Comparison of ENCODE assay signal across 8 cellular contexts in genomic region chr11:118572075-118572913, GRCh38. TPM values are rescaled to one million over a fixed set of nuclear protein-coding genes. Genes with fewer than 3 reads are reported as not detected.
DNase-seq lines count a peak whose midpoint lies in the region; ATAC-seq and TF ChIP-seq lines count a peak whose summit lies in the region.

TSS of gene ARCN1 (plus strand) at chr11:118572409. CDS start at chr11:118572548, 139 bp downstream.

- peak within 1 kb of the TSS; percentile 93 for H3K4me3 Mint-ChIP-seq in activated CD4-positive, alpha-beta memory T cell treated with anti-CD3 and anti-CD28 coated beads, Interleukin-2, amount 10 ng/mL, durations not matched to agents 7 days and 5 days

- H3K27me3 Mint-ChIP-seq in activated CD4-positive, alpha-beta memory T cell treated with anti-CD3 and anti-CD28 coated beads, Interleukin-2, amount 10 ng/mL, durations not matched to agents 7 days and 5 days, result no peaks in the 10 kb centered on the region

- WGBS in right lobe of liver (ENCODE audit: insufficient coverage, low coverage, low lambda C conversion rate, missing lambda C conversion rate), result 0% methylated on average over 5 of the region's 52 CpGs

- no peaks in the 10 kb centered on the region for H3K27me3 ChIP-seq in ACC112 (ENCODE audit: insufficient read depth, low read length)
- H3K27me3 ChIP-seq in duodenal mucosa (ENCODE audit: control insufficient read depth in 1 of 2, insufficient read depth in 2 of 2, low read length in 2 of 2), result no peaks in the 10 kb centered on the region
- H3K27me3 ChIP-seq in right lobe of liver, result no peaks in the 10 kb centered on the region

- POLR2A ChIA-PET in activated CD4-positive, alpha-beta memory T cell treated with anti-CD3 and anti-CD28 coated beads, Interleukin-2, amount 10 ng/mL, durations not matched to agents 7 days and 5 days (lab: Charles Lee), result interaction anchor here (0.6 to 2.8 kb wide), 26 partner anchors 8 to 570 kb away, joined by 3 to 18 read pairs (median 4); partner anchors contain the start of genes CD3E, DDX6, MPZL3 and PHLDB1

- peak; percentile 45 for DNase-seq in NCI-H748 treated with DMSO at 0.1 percent for 48 hours (lab: John Stamatoyannopoulos, UW)
- peak; percentile 82 for DNase-seq in activated CD4-positive, alpha-beta memory T cell treated with anti-CD3 and anti-CD28 coated beads, Interleukin-2, amount 10 ng/mL, durations not matched to agents 7 days and 5 days
- DNase-seq in right lobe of liver, result peak; percentile 77 to 85 (median 83)
- peak; percentile 79 for DNase-seq in stimulated activated CD4-positive, alpha-beta T cell treated with anti-CD3 and anti-CD28 coated beads, Interleukin-4, amount 100 ng/mL, for 24 hours

- H3K36me3 Mint-ChIP-seq in activated CD4-positive, alpha-beta memory T cell treated with anti-CD3 and anti-CD28 coated beads, Interleukin-2, amount 10 ng/mL, durations not matched to agents 7 days and 5 days (ENCODE audit: low read depth), result peaks cover 31% of the 10 kb centered on the region

- TF ChIP-seq CTCF in right lobe of liver (IDR thresholded peaks at IDR 0.05), result no peak

- H2AFZ ChIP-seq in ACC112 (ENCODE audit: low read length, unreplicated experiment), result peak within 1 kb of the TSS; percentile 76

- H3K9me3 Mint-ChIP-seq in activated CD4-positive, alpha-beta memory T cell treated with anti-CD3 and anti-CD28 coated beads, Interleukin-2, amount 10 ng/mL, durations not matched to agents 7 days and 5 days, result no peaks in the 10 kb centered on the region

- peaks cover 49% of the 10 kb centered on the region for H3K79me2 ChIP-seq in ACC112 (ENCODE audit: control insufficient read depth, insufficient read depth, low read length, unreplicated experiment)

- peak within 1 kb of the TSS; percentile 96 for H3K27ac ChIP-seq in ACC112 (ENCODE audit: low read depth, low read length)
- H3K27ac ChIP-seq in duodenal mucosa (ENCODE audit: low read depth, low read length), result peak within 1 kb of the TSS; percentile 96
- peak within 1 kb of the TSS; percentile 94 to 98 (median 96) for H3K27ac ChIP-seq in right lobe of liver

- ATAC-seq in GM18909 (IDR thresholded peaks at IDR 0.05; ENCODE audit: poor library complexity, unreplicated experiment) (peak; percentile 76), HG03342 (IDR thresholded peaks at IDR 0.05; ENCODE audit: unreplicated experiment) (peak; percentile 61), right lobe of liver (peak; percentile 87 to 91 (median 88))

- CTCF ChIA-PET in activated CD4-positive, alpha-beta memory T cell treated with anti-CD3 and anti-CD28 coated beads, Interleukin-2, amount 10 ng/mL, durations not matched to agents 7 days and 5 days (lab: Charles Lee), result interaction anchor here (0.6 to 1.1 kb wide), 4 partner anchors 137 to 380 kb away, joined by 3 to 4 read pairs (median 4); no protein-coding TSS in a partner anchor

- peak within 1 kb of the TSS; percentile 92 for H3K27ac Mint-ChIP-seq in activated CD4-positive, alpha-beta memory T cell treated with anti-CD3 and anti-CD28 coated beads, Interleukin-2, amount 10 ng/mL, durations not matched to agents 7 days and 5 days

- H3K4me1 ChIP-seq in ACC112 (ENCODE audit: control insufficient read depth, insufficient read depth, low read length, unreplicated experiment), result peaks cover 30% of the 10 kb centered on the region
- H3K4me1 ChIP-seq in duodenal mucosa (ENCODE audit: control insufficient read depth in 1 of 2, insufficient read depth in 2 of 2, low read length in 2 of 2), result peaks cover 26 to 28% of the 10 kb centered on the region in 2 donors
- peaks cover 0 to 30% (median 7%) of the 10 kb centered on the region in 4 donors for H3K4me1 ChIP-seq in right lobe of liver

- H3K4me1 Mint-ChIP-seq in activated CD4-positive, alpha-beta memory T cell treated with anti-CD3 and anti-CD28 coated beads, Interleukin-2, amount 10 ng/mL, durations not matched to agents 7 days and 5 days, result peaks cover 45% of the 10 kb centered on the region

- no peaks in the 10 kb centered on the region for H3K36me3 ChIP-seq in ACC112 (ENCODE audit: insufficient read depth, low read length)
- peaks cover 0 to 4% of the 10 kb centered on the region in 2 donors for H3K36me3 ChIP-seq in duodenal mucosa (ENCODE audit: control insufficient read depth in 1 of 2, insufficient read depth in 2 of 2, low read length in 2 of 2)
- no peaks in the 10 kb centered on the region for H3K36me3 ChIP-seq in right lobe of liver

- H3K9me3 ChIP-seq in duodenal mucosa (ENCODE audit: control insufficient read depth in 1 of 2, low read length in 2 of 2) (no peaks in the 10 kb centered on the region), right lobe of liver (no peaks in the 10 kb centered on the region)

- peak within 1 kb of the TSS; percentile 98 to 99 for H3K9ac ChIP-seq in duodenal mucosa (ENCODE audit: low read depth in 1 of 2, low read length in 2 of 2)

- intact Hi-C loops in right lobe of liver (cut with DNase I), result no loop called here

- TF ChIP-seq POLR2A in right lobe of liver (IDR thresholded peaks at IDR 0.05), result peak; percentile 35

- H3K4me3 ChIP-seq in ACC112 (ENCODE audit: low read depth, low read length) (peak within 1 kb of the TSS; percentile 99), duodenal mucosa (ENCODE audit: low read depth in 1 of 2, low read length in 2 of 2) (peak within 1 kb of the TSS; percentile 90 to 96), right lobe of liver (peak within 1 kb of the TSS; percentile 95 to 99 (median 97))

RNA-seq across cellular contexts. Expression of gene ARCN1, which starts in this region (rescaled TPM):
- 100 to 1,000 TPM; 138 to 141 TPM for total RNA-seq in activated CD4-positive, alpha-beta memory T cell treated with anti-CD3 and anti-CD28 coated beads, Interleukin-2, amount 10 ng/mL, durations not matched to agents 7 days and 5 days
- total RNA-seq in right lobe of liver, result 10 to 100 TPM; 58.3 to 91.7 (median 75.8) TPM

Comparison
In these comparisons a context has a peak if more than half of its experiments do, and no peak if none do; other contexts are left out.
1. Peak in every context shown above with its lines: DNase-seq, ATAC-seq, H3K4me3 ChIP-seq and H3K27ac ChIP-seq.